Comparison of ENCODE assay signal across 8 cellular contexts in the genomic region with DNA sequence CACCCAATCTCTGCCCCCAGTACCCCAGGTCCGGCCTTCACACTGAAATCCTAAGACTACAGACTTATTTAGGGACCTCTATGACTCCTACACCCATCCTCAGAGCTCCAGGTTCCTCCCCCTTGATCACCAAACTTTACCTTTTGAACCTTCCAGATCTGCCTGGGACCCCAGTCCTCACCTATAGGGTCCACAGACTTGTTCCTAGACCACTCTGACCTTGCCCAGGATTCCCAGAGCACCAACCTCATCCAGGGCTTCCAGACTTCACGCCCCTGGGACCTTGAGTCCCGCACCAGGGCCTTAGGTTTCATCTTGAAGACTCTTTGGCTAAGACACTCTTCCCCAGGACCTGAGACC. TPM values are rescaled to one million over a fixed set of nuclear protein-coding genes. Genes with fewer than 3 reads are reported as not detected.
DNase-seq lines count a peak whose midpoint lies in the region; ATAC-seq and TF ChIP-seq lines count a peak whose summit lies in the region.

No MANE protein-coding gene starts in this region.

- ATAC-seq in left lung (no peak), GM18511 (IDR thresholded peaks at IDR 0.05; ENCODE audit: unreplicated experiment) (no peak), GM18520 (IDR thresholded peaks at IDR 0.05; ENCODE audit: unreplicated experiment) (no peak)

- no peaks in the 10 kb centered on the region for H3K9me3 Mint-ChIP-seq in T-helper 2 cell treated with Interferon-gamma antibody and Interleukin-4, amounts not matched to agents 5 μg/mL and 100 μg/mL, for 36 hours

- H3K27me3 ChIP-seq in ascending aorta (no peaks in the 10 kb centered on the region), left lung (no peaks in the 10 kb centered on the region), testis (no peaks in the 10 kb centered on the region)

- peak overlapping the region; percentile 98 for H3K4me3 Mint-ChIP-seq in T-helper 2 cell treated with Interferon-gamma antibody and Interleukin-4, amounts not matched to agents 5 μg/mL and 100 μg/mL, for 36 hours

- WGBS in testis, 2 donors, result 41 to 56% methylated on average over 3 of the region's 3 CpGs

- TF ChIP-seq CTCF in ascending aorta (IDR thresholded peaks at IDR 0.05) (no peak), left lung (IDR thresholded peaks at IDR 0.05) (no peak), testis (IDR thresholded peaks at IDR 0.05) (no peak)

- H3K4me3 ChIP-seq in ascending aorta (peak overlapping the region; percentile 69 to 78), left lung (peak overlapping the region; percentile 49 to 63), testis (peak overlapping the region; percentile 69 to 78)

- H3K27me3 Mint-ChIP-seq in T-helper 2 cell treated with Interferon-gamma antibody and Interleukin-4, amounts not matched to agents 5 μg/mL and 100 μg/mL, for 36 hours (ENCODE audit: low read depth), result no peaks in the 10 kb centered on the region

- peaks cover 19% of the 10 kb centered on the region for H3K36me3 Mint-ChIP-seq in T-helper 2 cell treated with Interferon-gamma antibody and Interleukin-4, amounts not matched to agents 5 μg/mL and 100 μg/mL, for 36 hours (ENCODE audit: low read depth)

- H3K36me3 ChIP-seq in ascending aorta, result peaks cover 4 to 25% of the 10 kb centered on the region in 2 donors
- peaks cover 0 to 27% of the 10 kb centered on the region in 2 donors for H3K36me3 ChIP-seq in left lung
- no peaks in the 10 kb centered on the region for H3K36me3 ChIP-seq in testis (ENCODE audit: low read depth, missing control alignments)

- peak overlapping the region; percentile 92 to 95 for H3K27ac ChIP-seq in ascending aorta
- H3K27ac ChIP-seq in left lung, result peak overlapping the region; percentile 96 to 100
- peak overlapping the region; percentile 95 to 96 for H3K27ac ChIP-seq in testis

- peak overlapping the region; percentile 100 for H3K27ac Mint-ChIP-seq in T-helper 2 cell treated with Interferon-gamma antibody and Interleukin-4, amounts not matched to agents 5 μg/mL and 100 μg/mL, for 36 hours

- TF ChIP-seq POLR2A in testis (IDR thresholded peaks at IDR 0.05), result no peak

- no peak for DNase-seq in T-helper 2 cell treated with Interferon-gamma antibody and Interleukin-4, amounts not matched to agents 5 μg/mL and 100 μg/mL, for 36 hours (ENCODE audit: low spot score)
- no peak for DNase-seq in T-helper 2 cell
- DNase-seq in ascending aorta (ENCODE audit: low spot score in 2 of 2), result no peak
- no peak for DNase-seq in left lung
- no peak for DNase-seq in testis
- no peak for DNase-seq in HuH-7 (ENCODE audit: low spot score)

- intact Hi-C loops in ascending aorta (cut with DNase I), result loop anchor here (1.0 to 5.0 kb wide), 4 partner anchors 42 to 333 kb away; a partner anchor contains a TSS
- intact Hi-C loops in left lung (cut with DNase I), result no loop called here
- intact Hi-C loops in testis (cut with DNase I; ENCODE audit: low total_unique reads), result no loop called here

- H3K4me1 Mint-ChIP-seq in T-helper 2 cell treated with Interferon-gamma antibody and Interleukin-4, amounts not matched to agents 5 μg/mL and 100 μg/mL, for 36 hours (ENCODE audit: low read depth), result peaks cover 34% of the 10 kb centered on the region

- H3K4me1 ChIP-seq in ascending aorta, result peaks cover 4 to 13% of the 10 kb centered on the region in 2 donors
- peaks cover 4 to 40% of the 10 kb centered on the region in 2 donors for H3K4me1 ChIP-seq in left lung
- H3K4me1 ChIP-seq in testis, result peaks cover 14% of the 10 kb centered on the region

- no peaks in the 10 kb centered on the region for H3K9me3 ChIP-seq in ascending aorta
- no peaks in the 10 kb centered on the region for H3K9me3 ChIP-seq in left lung
- H3K9me3 ChIP-seq in testis, result no peaks in the 10 kb centered on the region

RNA-seq across cellular contexts. Expression of a gene that starts 0.5 kb away (rescaled TPM):
- total RNA-seq in ascending aorta (26.5 TPM), left lung (10 to 100 TPM; 26.8 to 28.7 TPM), testis (10 to 100 TPM; 49.0 to 51.3 TPM)
- polyA plus RNA-seq in testis (ENCODE audit: insufficient read depth, low read depth, low replicate concordance), result 98.9 TPM

RNA-seq across cellular contexts. Expression of a gene that starts 42.6 kb away (rescaled TPM):
- total RNA-seq in ascending aorta (3.6 TPM), left lung (10 to 100 TPM; 20.2 to 25.3 TPM), testis (10 to 100 TPM; 26.9 to 29.8 TPM)
- 59.2 TPM for polyA plus RNA-seq in testis (ENCODE audit: insufficient read depth, low read depth, low replicate concordance)
